24 cellular contexts compared by ENCODE assay signal in genomic region chr18:3741333-3741732, GRCh38.
DNase-seq lines count a peak whose midpoint lies in the region; ATAC-seq, FAIRE-seq and TF ChIP-seq lines count a peak whose summit lies in the region.
"Had no signal": no experiment of that assay in that cellular context is flagged by ENCODE, and none has a peak within 500 bp of the region (broad histone marks: within the 10 kb centered on the region; RNA-seq: fewer than 3 reads in every experiment).

No MANE protein-coding gene starts in this region.

- no peak overlapping the region for H2AFZ ChIP-seq in HepG2 (ENCODE audit: low read length)

- H3K27me3 ChIP-seq in HepG2 (ENCODE audit: control insufficient read depth in 1 of 2, insufficient read depth in 2 of 2, low read length in 2 of 2) (no peaks in the 10 kb centered on the region; a peak in 1 of 5 replicates), right lobe of liver (no peaks in the 10 kb centered on the region), stomach (no peaks in the 10 kb centered on the region)

- 91% methylated on average over 1 of the region's 1 CpG for WGBS in HepG2 (ENCODE audit: low lambda C conversion rate)
- 88% methylated on average over 1 of the region's 1 CpG for whole genome bisulfite sequencing in right lobe of liver (ENCODE audit: insufficient coverage, low coverage, low lambda C conversion rate, missing lambda C conversion rate)
- WGBS in stomach, 5 donors: 96 to 100% (median 100%) methylated on average over 1 of the region's 1 CpG

- TF ChIP-seq CTCF in HepG2 (CRISPR knock-in tag; IDR thresholded peaks at IDR 0.05) (no peak), right lobe of liver (IDR thresholded peaks at IDR 0.05) (no peak), endothelial cell (IDR thresholded peaks at IDR 0.05; ENCODE audit: unreplicated experiment) (no peak), stomach (IDR thresholded peaks at IDR 0.05) (no peak)

- H3K4me3 ChIP-seq in HepG2 (replicated peaks in 1 of 3; ENCODE audit: insufficient read depth in 1 of 3, low read depth in 2 of 3, low read length in 3 of 3) (no peak overlapping the region), right lobe of liver (no peak overlapping the region), stomach (no peak overlapping the region)
- H3K4me3 ChIP-seq: HAP-1 had no signal

- H3K4me1 ChIP-seq in HepG2 (ENCODE audit: insufficient read depth, low read length): no peaks in the 10 kb centered on the region
- no peaks in the 10 kb centered on the region for H3K4me1 ChIP-seq in right lobe of liver
- H3K4me1 ChIP-seq in stomach: no peaks in the 10 kb centered on the region
- H3K4me1 ChIP-seq: HAP-1 had no signal

- TF ChIP-seq RAD21 in HepG2 (CRISPR knock-in tag; IDR thresholded peaks at IDR 0.05): no peak

- H3K27ac Mint-ChIP-seq in T-helper 1 cell treated with Interleukin-12 subunit alpha and Interleukin-12 subunit beta and Interleukin-4 antibody, amounts not matched to agents 30 μg/mL and 1 μg/mL, for 36 hours: peak overlapping the region; percentile 37
- H3K27ac Mint-ChIP-seq in endothelial cell (ENCODE audit: unreplicated experiment): peak overlapping the region; percentile 34
- H3K27ac Mint-ChIP-seq: CD8-positive, alpha-beta T cell had no signal

- no peak overlapping the region for H3K27ac ChIP-seq in HepG2 (ENCODE audit: extremely low read length, insufficient read depth, low read length)
- H3K27ac ChIP-seq in right lobe of liver: no peak overlapping the region
- no peak overlapping the region for H3K27ac ChIP-seq in stomach
- H3K27ac ChIP-seq: 22Rv1 had no signal

- H3K9ac ChIP-seq in HepG2 (ENCODE audit: insufficient read depth, low read depth, low read length): no peak overlapping the region

- in situ Hi-C loops in HepG2 (cut with HindIII; ENCODE audit: extremely low pct_ligation_motif_present, low pct_unique_long_range_greater_than_20kb): no loop called here

- TF ChIP-seq POLR2A in HepG2 (IDR thresholded peaks at IDR 0.05; ENCODE audit: insufficient read depth in 1 of 2, low read depth in 2 of 2, low read length in 2 of 2) (no peak), right lobe of liver (IDR thresholded peaks at IDR 0.05) (no peak), stomach (IDR thresholded peaks at IDR 0.05) (no peak)

- H3K27me3 Mint-ChIP-seq in T-helper 1 cell treated with Interleukin-12 subunit alpha and Interleukin-12 subunit beta and Interleukin-4 antibody, amounts not matched to agents 30 μg/mL and 1 μg/mL, for 36 hours (ENCODE audit: low read depth): no peaks in the 10 kb centered on the region
- peaks cover 2% of the 10 kb centered on the region for H3K27me3 Mint-ChIP-seq in endothelial cell (ENCODE audit: unreplicated experiment)

- no peak overlapping the region for H3K4me2 ChIP-seq in HepG2 (ENCODE audit: low read depth, low read length)

- TF ChIP-seq EP300 in HepG2 (IDR thresholded peaks at IDR 0.05; ENCODE audit: low read depth in 2 of 2, low read length in 2 of 2) (no peak), HepG2 (CRISPR knock-in tag; IDR thresholded peaks at IDR 0.05; ENCODE audit: borderline replicate concordance) (no peak), stomach (IDR thresholded peaks at IDR 0.05) (no peak)

- ATAC-seq in HepG2 (no peak), right lobe of liver (no peak), Right ventricle myocardium superior (ENCODE audit: poor library complexity) (no peak)
- ATAC-seq: CD8-positive, alpha-beta T cell; Panc1 had no signal

- no peaks in the 10 kb centered on the region for H3K4me1 Mint-ChIP-seq in T-helper 1 cell treated with Interleukin-12 subunit alpha and Interleukin-12 subunit beta and Interleukin-4 antibody, amounts not matched to agents 30 μg/mL and 1 μg/mL, for 36 hours (ENCODE audit: low read depth)
- H3K4me1 Mint-ChIP-seq in endothelial cell (ENCODE audit: unreplicated experiment): peaks cover 5% of the 10 kb centered on the region

- CTCF ChIA-PET in HepG2 (lab: Yijun Ruan, JAX; ENCODE audit: low intra/inter-chr PET ratio, low total read pairs): no interaction called here

- no peaks in the 10 kb centered on the region for H3K36me3 Mint-ChIP-seq in T-helper 1 cell treated with Interleukin-12 subunit alpha and Interleukin-12 subunit beta and Interleukin-4 antibody, amounts not matched to agents 30 μg/mL and 1 μg/mL, for 36 hours (ENCODE audit: low read depth)
- H3K36me3 Mint-ChIP-seq in endothelial cell (ENCODE audit: low read depth, unreplicated experiment): peaks cover 6% of the 10 kb centered on the region
- H3K36me3 Mint-ChIP-seq: CD8-positive, alpha-beta T cell; IgD-negative memory B cell had no signal

- POLR2A ChIA-PET in HepG2 (lab: Yijun Ruan, JAX): no interaction called here

- intact Hi-C loops in HepG2 (cut with micrococcal nuclease; ENCODE audit: unreplicated experiment): no loop called here
- intact Hi-C loops in right lobe of liver (cut with DNase I): no loop called here
- intact Hi-C loops in stomach (cut with DNase I; ENCODE audit: low total_unique reads): no loop called here
- intact Hi-C loops in Right ventricle myocardium superior (cut with DNase I): no loop called here

- no peak for FAIRE-seq in HepG2 (lab: Jason Lieb, UNC)
- FAIRE-seq: GM12891 had no signal

- H3K9me3 ChIP-seq in HepG2 (ENCODE audit: low read length) (no peaks in the 10 kb centered on the region), right lobe of liver (no peaks in the 10 kb centered on the region), stomach (no peaks in the 10 kb centered on the region)
- H3K9me3 ChIP-seq: HAP-1 had no signal

- H3K9me3 Mint-ChIP-seq in T-helper 1 cell treated with Interleukin-12 subunit alpha and Interleukin-12 subunit beta and Interleukin-4 antibody, amounts not matched to agents 30 μg/mL and 1 μg/mL, for 36 hours: peaks cover 10% of the 10 kb centered on the region
- peaks cover 5% of the 10 kb centered on the region for H3K9me3 Mint-ChIP-seq in endothelial cell (ENCODE audit: unreplicated experiment)

- no peaks in the 10 kb centered on the region for H3K79me2 ChIP-seq in HepG2 (ENCODE audit: insufficient read depth, low read length)

- BruUV-seq in HepG2 (replicated peaks; lab: Mats Ljungman, UMichigan): no TSS peak

- H3K36me3 ChIP-seq in HepG2 (replicated peaks in 1 of 2; ENCODE audit: control insufficient read depth in 1 of 2, insufficient read depth in 2 of 2, low read length in 2 of 2) (no peaks in the 10 kb centered on the region), right lobe of liver (no peaks in the 10 kb centered on the region), stomach (no peaks in the 10 kb centered on the region)
- H3K36me3 ChIP-seq: HAP-1 had no signal

- H3K4me3 Mint-ChIP-seq in T-helper 1 cell treated with Interleukin-12 subunit alpha and Interleukin-12 subunit beta and Interleukin-4 antibody, amounts not matched to agents 30 μg/mL and 1 μg/mL, for 36 hours: no peak overlapping the region
- H3K4me3 Mint-ChIP-seq in endothelial cell (ENCODE audit: unreplicated experiment): peak overlapping the region; percentile 12
- H3K4me3 Mint-ChIP-seq: CD8-positive, alpha-beta T cell; IgD-negative memory B cell had no signal

- DNase-seq in T-helper 1 cell (no peak), HepG2 (ENCODE audit: low spot score) (no peak), right lobe of liver (no peak), endothelial cell (ENCODE audit: low spot score) (no peak), stomach (no peak), Right ventricle myocardium superior (no peak), germinal center (ENCODE audit: low spot score) (no peak)
- DNase-seq: AML-193; C1 segment of cervical spinal cord; CD8-positive, alpha-beta T cell; DND-41; Kasumi-1; NCI-H1417; NCI-H1694 treated with DMSO at 0.1 percent for 48 hours; NCI-H2081 treated with DMSO at 0.1 percent for 48 hours; NCI-H2171 treated with DMSO at 0.1 percent for 48 hours; NCI-H524 treated with DMSO at 0.1 percent for 48 hours; NCI-H82 had no signal

- H4K20me1 ChIP-seq in HepG2 (ENCODE audit: insufficient read depth, low read length): no peaks in the 10 kb centered on the region

TF ChIP-seq in HepG2, 621 proteins besides CTCF, POLR2A, EP300 and RAD21:
- TF ChIP-seq NONO (IDR thresholded peaks at IDR 0.05) (0 out of 2 replicates have a peak, but pooled peaks have one; percentile 82), NONO (CRISPR knock-in tag; conservative IDR thresholded peaks at IDR 0.05) (no peak), IKZF1 (IDR thresholded peaks at IDR 0.05) (0 out of 2 replicates have a peak, but pooled peaks have one; percentile 67), PHB2 (IDR thresholded peaks at IDR 0.05; ENCODE audit: partially characterized antibody) (peak; percentile 32), CENPT (CRISPR knock-in tag; IDR thresholded peaks at IDR 0.05; ENCODE audit: low read depth) (no peak), FOXP1 (IDR thresholded peaks at IDR 0.05) (peak; percentile 32; the same call in 1 of the 2 replicates), FOXP1 (CRISPR knock-in tag; IDR thresholded peaks at IDR 0.05) (no peak), FOXO1 (CRISPR knock-in tag; IDR thresholded peaks at IDR 0.05) (no peak), CREB1 (IDR thresholded peaks at IDR 0.05) (peak; percentile 76), CREB1 (CRISPR knock-in tag; IDR thresholded peaks at IDR 0.05) (no peak), FOXK2 (IDR thresholded peaks at IDR 0.05) (peak; percentile 24; the same call in 1 of the 2 replicates)
TF ChIP-seq in HepG2: peak in this region for 6.
